In genomic region chr5:95954716-95955115, GRCh38 we compare ENCODE assay signal across 25 cellular contexts. TPM values are rescaled to one million over a fixed set of nuclear protein-coding genes. Genes with fewer than 3 reads are reported as not detected.
DNase-seq lines count a peak whose midpoint lies in the region; TF ChIP-seq lines count a peak whose summit lies in the region.
"Had no signal": no experiment of that assay in that cellular context is flagged by ENCODE, and none has a peak within 500 bp of the region (broad histone marks: within the 10 kb centered on the region; RNA-seq: fewer than 3 reads in every experiment).

No MANE protein-coding gene starts in this region.

- TF ChIP-seq CTCF in VCaP (conservative IDR thresholded peaks at IDR 0.05) (no peak), stomach (IDR thresholded peaks at IDR 0.05) (no peak), tibial artery (IDR thresholded peaks at IDR 0.05) (no peak)

- H3K9me3 ChIP-seq in stomach (no peaks in the 10 kb centered on the region), tibial artery (no peaks in the 10 kb centered on the region)
- H3K9me3 ChIP-seq: ascending aorta, heart left ventricle, Peyer's patch had no signal

- peaks cover 0 to 8% (median 0%) of the 10 kb centered on the region in 4 donors for H3K36me3 ChIP-seq in stomach
- H3K36me3 ChIP-seq in tibial artery, result peaks cover 0 to 11% (median 5%) of the 10 kb centered on the region in 3 donors
- H3K36me3 ChIP-seq: ascending aorta, heart left ventricle, Peyer's patch had no signal

- 80 to 88% (median 82%) methylated on average over 3 of the region's 3 CpGs for WGBS in stomach, 5 donors

- TF ChIP-seq POLR2A in stomach (IDR thresholded peaks at IDR 0.05), result no peak

- H3K27ac ChIP-seq in VCaP (peak overlapping the region; percentile 92), stomach (peak overlapping the region in 3 of 5 donors; percentile 7 to 100 (median 10)), tibial artery (no peak overlapping the region)
- H3K27ac ChIP-seq: heart left ventricle, Peyer's patch, SK-N-MC had no signal

- intact Hi-C loops in stomach (cut with DNase I; ENCODE audit: low total_unique reads) (loop anchor here (10.0 kb wide), 1 partner anchor 80 kb away; no protein-coding TSS in a partner anchor), tibial artery (cut with DNase I; ENCODE audit: low total_unique reads) (loop anchor here (10.0 kb wide), 1 partner anchor 50 kb away; no protein-coding TSS in a partner anchor)

- H3K4me3 ChIP-seq in stomach (peak overlapping the region in 1 of 4 donors; percentile 8), tibial artery (peak overlapping the region in 1 of 2 donors; percentile 84)
- H3K4me3 ChIP-seq: heart left ventricle, Peyer's patch, SK-N-MC had no signal

- peaks cover 25 to 94% (median 62%) of the 10 kb centered on the region in 4 donors for H3K4me1 ChIP-seq in stomach
- H3K4me1 ChIP-seq in tibial artery, result peaks cover 0 to 78% (median 28%) of the 10 kb centered on the region in 4 donors

- peak; percentile 37 for DNase-seq in HCEC 1CT
- DNase-seq in fibroblast of gingiva (ENCODE audit: low read depth), result peak; percentile 17
- DNase-seq in stomach, result no peak
- DNase-seq in tibial artery, result no peak
- DNase-seq in mesenteric fat pad (ENCODE audit: low spot score), result no peak
- no peak for DNase-seq in NCI-H1105 (lab: John Stamatoyannopoulos, UW)
- DNase-seq: activated CD4-positive, alpha-beta T cell treated with anti-CD3 and anti-CD28 coated beads, Interleukin-2, amount 10 ng/mL, durations not matched to agents 7 days and 5 days; caudate nucleus; CD8-positive, alpha-beta T cell; dermis blood vessel endothelial cell; DMS153; GOT3; heart left ventricle; Kasumi-1; mesenchymal stem cell; naive thymus-derived CD4-positive, alpha-beta T cell; NCI-H1694 treated with DMSO at 0.1 percent for 48 hours; NCI-H2171; NCI-H524 treated with DMSO at 0.1 percent for 48 hours; occipital lobe; Peyer's patch; stimulated activated CD4-positive, alpha-beta T cell treated with anti-CD3 and anti-CD28 coated beads, Interleukin-4, amount 100 ng/mL, for 1 hour had no signal

- H3K27me3 ChIP-seq in stomach (no peaks in the 10 kb centered on the region), tibial artery (no peaks in the 10 kb centered on the region)
- H3K27me3 ChIP-seq: ascending aorta, heart left ventricle, Peyer's patch had no signal

- TF ChIP-seq EP300 in stomach (IDR thresholded peaks at IDR 0.05), result no peak

RNA-seq across cellular contexts. Expression of gene ELL2, which starts 6.9 kb away (rescaled TPM):
- total RNA-seq in stomach (100 to 1,000 TPM in 4 of 5 donors, 10 to 100 TPM in 1; 26.8 to 279 (median 178) TPM), mesenteric fat pad (229 TPM)
- polyA plus RNA-seq in stomach, result 10 to 100 TPM; 24.7 to 46.7 (median 45.3) TPM

Comparison
In these comparisons a context has a peak if more than half of its experiments do, and no peak if none do; other contexts are left out.
1. DNase-seq: peak in HCEC 1CT (single experiment) and fibroblast of gingiva (single experiment); none in stomach (single experiment), tibial artery (0 of 2), mesenteric fat pad (single experiment) and NCI-H1105 (single experiment).
2. H3K27ac ChIP-seq: peak in VCaP (single experiment) and stomach (3 of 5); none in tibial artery (0 of 2).